In the genomic region with DNA sequence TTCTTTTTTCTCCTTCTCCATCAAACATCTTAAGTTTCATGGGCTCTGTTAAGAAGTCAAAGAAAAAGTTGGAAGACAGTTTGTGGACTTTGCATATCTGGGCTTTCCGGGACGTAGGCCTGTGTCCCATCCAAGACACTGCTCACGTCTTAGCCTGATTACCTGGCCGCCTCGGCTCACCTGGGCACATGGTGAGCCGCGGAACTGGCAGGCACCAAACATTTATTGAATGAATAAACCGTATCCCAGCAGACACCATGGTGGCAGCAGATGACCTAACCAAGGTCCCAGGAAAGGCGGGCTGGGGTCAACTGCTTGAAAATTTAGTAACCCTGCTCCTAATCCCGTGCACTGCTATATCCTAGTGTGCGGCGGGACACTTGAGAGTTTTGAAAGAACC, we compare ENCODE assay signal across 9 cellular contexts. TPM values are rescaled to one million over a fixed set of nuclear protein-coding genes. Genes with fewer than 3 reads are reported as not detected.
A peak's percentile ranks its signal among the peaks of the same experiment; 100 is the strongest.
DNase-seq lines count a peak whose midpoint lies in the region; ATAC-seq and TF ChIP-seq lines count a peak whose summit lies in the region.
"Had no signal": no experiment of that assay in that cellular context is flagged by ENCODE, and none has a peak within 500 bp of the region (broad histone marks: within the 10 kb centered on the region; RNA-seq: fewer than 3 reads in every experiment).

No MANE protein-coding gene starts in this region.

- peak overlapping the region; percentile 42 for H3K9ac ChIP-seq in parathyroid adenoma

- DNase-seq in RWPE2 (ENCODE audit: low spot score) (no peak), esophagus squamous epithelium (lab: John Stamatoyannopoulos, UW) (no peak), GF-D8 (lab: John Stamatoyannopoulos, UW) (no peak), nucleus accumbens (lab: John Stamatoyannopoulos, UW) (no peak)

- no peak for ATAC-seq in RWPE2 (ENCODE audit: low read depth)
- ATAC-seq in GM21528 (IDR thresholded peaks at IDR 0.05; ENCODE audit: low FRiP score, unreplicated experiment), result no peak
- ATAC-seq in HG03097 (IDR thresholded peaks at IDR 0.05; ENCODE audit: low FRiP score, unreplicated experiment), result no peak

- H3K4me2 ChIP-seq in DOHH2 (ENCODE audit: low read length) (peak overlapping the region; percentile 59), parathyroid adenoma (ENCODE audit: low read length) (peak overlapping the region; percentile 67)

- TF ChIP-seq POLR2A in esophagus squamous epithelium (IDR thresholded peaks at IDR 0.05), result no peak

- peak overlapping the region; percentile 95 for H2AFZ ChIP-seq in parathyroid adenoma

- no peaks in the 10 kb centered on the region for H3K27me3 ChIP-seq in DOHH2 (ENCODE audit: control insufficient read depth, low read length)
- H3K27me3 ChIP-seq in RWPE2 (ENCODE audit: insufficient read depth, poor library complexity, severe bottlenecking), result no peaks in the 10 kb centered on the region
- H3K27me3 ChIP-seq in esophagus squamous epithelium, result peaks cover 0 to 4% (median 0%) of the 10 kb centered on the region in 4 donors
- no peaks in the 10 kb centered on the region for H3K27me3 ChIP-seq in parathyroid adenoma (ENCODE audit: control insufficient read depth, insufficient read depth, low read length)

- H4K20me1 ChIP-seq in DOHH2 (ENCODE audit: control insufficient read depth, insufficient read depth, low read depth, low read length), result no peaks in the 10 kb centered on the region

- TF ChIP-seq CTCF in DOHH2 (IDR thresholded peaks at IDR 0.05; ENCODE audit: low read depth, low read length, poor library complexity, severe bottlenecking), result no peak
- no peak for TF ChIP-seq CTCF in RWPE2 (IDR thresholded peaks at IDR 0.05; ENCODE audit: poor library complexity, severe bottlenecking)
- no peak for TF ChIP-seq CTCF in esophagus squamous epithelium (IDR thresholded peaks at IDR 0.05)
- TF ChIP-seq CTCF in parathyroid adenoma (IDR thresholded peaks at IDR 0.05), result no peak

- 44 to 50% methylated on average over 7 to 11 of the region's 12 CpGs for WGBS in esophagus squamous epithelium, 2 donors

- peaks cover 6% of the 10 kb centered on the region for H3K36me3 ChIP-seq in DOHH2 (ENCODE audit: control insufficient read depth, low read length)
- no peaks in the 10 kb centered on the region for H3K36me3 ChIP-seq in RWPE2 (ENCODE audit: low read depth)
- H3K36me3 ChIP-seq in esophagus squamous epithelium, result no peaks in the 10 kb centered on the region
- H3K36me3 ChIP-seq in parathyroid adenoma (ENCODE audit: control insufficient read depth, insufficient read depth, low read length), result no peaks in the 10 kb centered on the region

- H3F3A ChIP-seq in DOHH2 (ENCODE audit: control insufficient read depth, insufficient read depth), result no peaks in the 10 kb centered on the region

- intact Hi-C loops in esophagus squamous epithelium (cut with DNase I), result no loop called here

- peaks cover 42% of the 10 kb centered on the region for H3K79me2 ChIP-seq in DOHH2 (ENCODE audit: control insufficient read depth, low read length)
- H3K79me2 ChIP-seq in parathyroid adenoma, result peaks cover 7% of the 10 kb centered on the region

- H3K4me1 ChIP-seq in DOHH2 (ENCODE audit: control insufficient read depth, low read length) (peaks cover 23% of the 10 kb centered on the region), RWPE2 (ENCODE audit: insufficient read depth, poor library complexity, severe bottlenecking) (peaks cover 5% of the 10 kb centered on the region), esophagus squamous epithelium (peaks cover 0 to 18% (median 5%) of the 10 kb centered on the region in 3 donors), parathyroid adenoma (no peaks in the 10 kb centered on the region)

- H3K27ac ChIP-seq in DOHH2 (ENCODE audit: low read depth, low read length), result no peak overlapping the region
- H3K27ac ChIP-seq in RWPE2 (ENCODE audit: poor library complexity, severe bottlenecking), result peak overlapping the region; percentile 87
- peak overlapping the region; percentile 86 to 99 (median 96) for H3K27ac ChIP-seq in esophagus squamous epithelium
- H3K27ac ChIP-seq in parathyroid adenoma, result peak overlapping the region; percentile 77

- H3K9me3 ChIP-seq in DOHH2 (ENCODE audit: control insufficient read depth, insufficient read depth, low read length) (no peaks in the 10 kb centered on the region), RWPE2 (ENCODE audit: severe bottlenecking) (no peaks in the 10 kb centered on the region), esophagus squamous epithelium (no peaks in the 10 kb centered on the region), parathyroid adenoma (ENCODE audit: control insufficient read depth, low read length) (no peaks in the 10 kb centered on the region)

- no peaks in the 10 kb centered on the region for H3K9me2 ChIP-seq in DOHH2 (replicated peaks; ENCODE audit: control insufficient read depth, low read length)

- H3K4me3 ChIP-seq in DOHH2 (ENCODE audit: low read length), result peak overlapping the region; percentile 81
- peak overlapping the region; percentile 77 for H3K4me3 ChIP-seq in RWPE2 (ENCODE audit: severe bottlenecking)
- peak overlapping the region; percentile 83 to 97 (median 88) for H3K4me3 ChIP-seq in esophagus squamous epithelium
- peak overlapping the region; percentile 64 for H3K4me3 ChIP-seq in parathyroid adenoma (ENCODE audit: low read depth, low read length)

RNA-seq across cellular contexts. Expression of gene GNAS, which starts 35.6 kb away (rescaled TPM):
- total RNA-seq in esophagus squamous epithelium, result 100 to 1,000 TPM; 334 to 513 (median 458) TPM

RNA-seq across cellular contexts. Expression of gene GNAS-AS1, which starts 37.4 kb away (rescaled TPM):
- under 1 TPM in 3 of 4 donors, not detected in 1; 0.19 to 0.48 (median 0.34) TPM for total RNA-seq in esophagus squamous epithelium
- total RNA-seq: dermis blood vessel endothelial cell had no signal
